28 cellular contexts compared by ENCODE assay signal in the genomic region with DNA sequence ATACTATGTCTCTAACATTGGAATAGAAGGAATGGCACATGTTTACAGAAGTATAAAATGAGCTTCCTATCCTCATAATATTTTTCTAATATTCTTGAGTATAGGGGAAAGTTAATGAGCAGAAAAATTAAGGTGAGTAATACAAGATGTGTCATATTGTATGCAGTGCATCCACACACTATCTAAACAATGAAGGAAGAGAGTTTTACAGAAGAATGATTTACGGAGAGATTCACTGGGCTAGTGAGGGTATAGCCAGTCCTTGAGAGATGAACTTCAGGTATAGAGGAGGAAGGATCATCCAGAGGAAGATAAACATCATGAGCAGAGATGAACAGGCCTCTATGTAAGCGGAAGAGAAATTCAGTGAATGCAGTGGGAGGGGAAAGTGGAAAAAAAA.
"Had no signal": no experiment of that assay in that cellular context is flagged by ENCODE, and none has a peak within 500 bp of the region (broad histone marks: within the 10 kb centered on the region; RNA-seq: fewer than 3 reads in every experiment).

No MANE protein-coding gene starts in this region.

- H3K27me3 Mint-ChIP-seq: stimulated activated memory B cell treated with anti-CD40 and anti-IgM and Interleukin-4, amounts not matched to agents 10 μg/mL and 1 μg/mL and 100 μg/mL, for 72 hours; stimulated activated naive B cell treated with anti-CD40 and anti-IgM and Interleukin-4, amounts not matched to agents 10 μg/mL and 1 μg/mL and 100 μg/mL, for 72 hours; stimulated activated naive CD8-positive, alpha-beta T cell treated with anti-CD3 and anti-CD28 coated beads, Interleukin-15, amount 100 ng/mL, for 72 hours; stimulated activated naive CD8-positive, alpha-beta T cell treated with anti-CD3 and anti-CD28 coated beads, Interleukin-15, Interleukin-2, amounts not matched to agents 100 ng/mL and 50 ng/mL, for 24 hours; type B pancreatic cell had no signal

- ATAC-seq: stimulated activated effector memory CD8-positive, alpha-beta T cell treated with anti-CD3 and anti-CD28 coated beads, Interleukin-12 subunit alpha, Interleukin-12 subunit beta, amount 100 ng/mL, for 72 hours; stimulated activated memory B cell treated with anti-CD40 and anti-IgM and Interleukin-4, amounts not matched to agents 10 μg/mL and 1 μg/mL and 100 μg/mL, for 72 hours; stimulated activated naive B cell treated with anti-CD40 and anti-IgM and Interleukin-4, amounts not matched to agents 10 μg/mL and 1 μg/mL and 100 μg/mL, for 72 hours; stimulated activated naive CD8-positive, alpha-beta T cell treated with anti-CD3 and anti-CD28 coated beads, Interleukin-15, amount 100 ng/mL, for 72 hours; stimulated activated naive CD8-positive, alpha-beta T cell treated with anti-CD3 and anti-CD28 coated beads, Interleukin-15, Interleukin-2, amounts not matched to agents 100 U/mL and 50 U/mL, for 24 hours; upper lobe of right lung had no signal

- H3K27ac ChIP-seq: stomach, suprapubic skin, testis, thoracic aorta, thyroid gland, tibial artery, tibial nerve, transverse colon, upper lobe of left lung, upper lobe of right lung, uterus, vagina had no signal

- H3K4me3 ChIP-seq: stomach, suprapubic skin, testis, thoracic aorta, thyroid gland, tibial artery, tibial nerve, transverse colon, upper lobe of left lung, upper lobe of right lung, uterus, vagina had no signal

- H3K4me3 Mint-ChIP-seq: stimulated activated effector memory CD8-positive, alpha-beta T cell treated with anti-CD3 and anti-CD28 coated beads, Interleukin-12 subunit alpha, Interleukin-12 subunit beta, amount 100 ng/mL, for 72 hours; stimulated activated memory B cell treated with anti-CD40 and anti-IgM and Interleukin-4, amounts not matched to agents 10 μg/mL and 1 μg/mL and 100 μg/mL, for 72 hours; stimulated activated naive B cell treated with anti-CD40 and anti-IgM and Interleukin-4, amounts not matched to agents 10 μg/mL and 1 μg/mL and 100 μg/mL, for 72 hours; stimulated activated naive CD8-positive, alpha-beta T cell treated with anti-CD3 and anti-CD28 coated beads, Interleukin-15, amount 100 ng/mL, for 72 hours; stimulated activated naive CD8-positive, alpha-beta T cell treated with anti-CD3 and anti-CD28 coated beads, Interleukin-15, Interleukin-2, amounts not matched to agents 100 ng/mL and 50 ng/mL, for 24 hours; type B pancreatic cell had no signal

- H3K36me3 Mint-ChIP-seq: stimulated activated effector memory CD8-positive, alpha-beta T cell treated with anti-CD3 and anti-CD28 coated beads, Interleukin-12 subunit alpha, Interleukin-12 subunit beta, amount 100 ng/mL, for 72 hours; stimulated activated memory B cell treated with anti-CD40 and anti-IgM and Interleukin-4, amounts not matched to agents 10 μg/mL and 1 μg/mL and 100 μg/mL, for 72 hours; stimulated activated naive B cell treated with anti-CD40 and anti-IgM and Interleukin-4, amounts not matched to agents 10 μg/mL and 1 μg/mL and 100 μg/mL, for 72 hours; type B pancreatic cell had no signal

- H3K27me3 ChIP-seq: stomach, suprapubic skin, testis, thyroid gland, tibial artery, tibial nerve, transverse colon, upper lobe of left lung, upper lobe of right lung, uterus, vagina had no signal

- H3K9me3 Mint-ChIP-seq: type B pancreatic cell had no signal

- H3K4me1 Mint-ChIP-seq: stimulated activated effector memory CD8-positive, alpha-beta T cell treated with anti-CD3 and anti-CD28 coated beads, Interleukin-12 subunit alpha, Interleukin-12 subunit beta, amount 100 ng/mL, for 72 hours; stimulated activated memory B cell treated with anti-CD40 and anti-IgM and Interleukin-4, amounts not matched to agents 10 μg/mL and 1 μg/mL and 100 μg/mL, for 72 hours; stimulated activated naive B cell treated with anti-CD40 and anti-IgM and Interleukin-4, amounts not matched to agents 10 μg/mL and 1 μg/mL and 100 μg/mL, for 72 hours; stimulated activated naive CD8-positive, alpha-beta T cell treated with anti-CD3 and anti-CD28 coated beads, Interleukin-15, amount 100 ng/mL, for 72 hours had no signal

- H3K9me3 ChIP-seq: stomach, suprapubic skin, testis, thoracic aorta, thyroid gland, tibial artery, tibial nerve, upper lobe of left lung, upper lobe of right lung, uterus, vagina had no signal

- DNase-seq: stimulated activated CD4-positive, alpha-beta T cell treated with anti-CD3 and anti-CD28 coated beads, Interleukin-2, amount 100 ng/mL, for 48 hours; stimulated activated CD4-positive, alpha-beta T cell treated with anti-CD3 and anti-CD28 coated beads, Interleukin-4, amount 100 ng/mL, for 1 hour; stimulated activated CD4-positive, alpha-beta T cell treated with anti-CD3 and anti-CD28 coated beads, Interleukin-4, amount 100 ng/mL, for 24 hours; stimulated activated CD4-positive, alpha-beta T cell treated with anti-CD3 and anti-CD28 coated beads, Interleukin-4, amount 100 ng/mL, for 4 hours; stimulated activated CD8-positive, alpha-beta memory T cell treated with anti-CD3 and anti-CD28 coated beads, Interleukin-4, amount 100 ng/mL, for 48 hours; stimulated activated naive B cell treated with anti-CD40 and anti-IgM and Interleukin-4, amounts not matched to agents 10 μg/mL and 1 μg/mL and 100 μg/mL, for 72 hours; stimulated activated naive CD4-positive, alpha-beta T cell; stimulated activated naive CD4-positive, alpha-beta T cell treated with Interleukin-2 at 50 U/mL for 16 hours; stimulated activated naive CD8-positive, alpha-beta T cell treated with anti-CD3 and anti-CD28 coated beads, Interleukin-15, amount 100 ng/mL, for 72 hours; stimulated activated naive CD8-positive, alpha-beta T cell treated with anti-CD3 and anti-CD28 coated beads, Interleukin-15, Interleukin-2, amounts not matched to agents 100 U/mL and 50 U/mL, for 24 hours; stomach; substantia nigra; testis; thyroid gland; tibial artery; transverse colon; trophoblast cell; upper lobe of left lung; upper lobe of right lung; uterus had no signal

- H3K36me3 ChIP-seq: stomach, suprapubic skin, thoracic aorta, thyroid gland, tibial artery, tibial nerve, transverse colon, upper lobe of left lung, upper lobe of right lung, uterus, vagina had no signal

- H3K27ac Mint-ChIP-seq: stimulated activated effector memory CD8-positive, alpha-beta T cell treated with anti-CD3 and anti-CD28 coated beads, Interleukin-12 subunit alpha, Interleukin-12 subunit beta, amount 100 ng/mL, for 72 hours; stimulated activated memory B cell treated with anti-CD40 and anti-IgM and Interleukin-4, amounts not matched to agents 10 μg/mL and 1 μg/mL and 100 μg/mL, for 72 hours; stimulated activated naive B cell treated with anti-CD40 and anti-IgM and Interleukin-4, amounts not matched to agents 10 μg/mL and 1 μg/mL and 100 μg/mL, for 72 hours; stimulated activated naive CD8-positive, alpha-beta T cell treated with anti-CD3 and anti-CD28 coated beads, Interleukin-15, amount 100 ng/mL, for 72 hours; stimulated activated naive CD8-positive, alpha-beta T cell treated with anti-CD3 and anti-CD28 coated beads, Interleukin-15, Interleukin-2, amounts not matched to agents 100 ng/mL and 50 ng/mL, for 24 hours; type B pancreatic cell had no signal

- H3K4me1 ChIP-seq: stomach, suprapubic skin, testis, thyroid gland, tibial artery, transverse colon, upper lobe of left lung, upper lobe of right lung, uterus, vagina had no signal
